20 cellular contexts compared by ENCODE assay signal in genomic region chr9:86181379-86182315, GRCh38.
A peak's percentile ranks its signal among the peaks of the same experiment; 100 is the strongest.
DNase-seq lines count a peak whose midpoint lies in the region; ATAC-seq, FAIRE-seq and TF ChIP-seq lines count a peak whose summit lies in the region.
"Had no signal": no experiment of that assay in that cellular context is flagged by ENCODE, and none has a peak within 500 bp of the region (broad histone marks: within the 10 kb centered on the region; RNA-seq: fewer than 3 reads in every experiment).

No MANE protein-coding gene starts in this region.

- CTCF ChIA-PET in activated naive CD4-positive, alpha-beta T cell treated with anti-CD3 and anti-CD28 coated beads, Interleukin-2, amount 10 ng/mL, durations not matched to agents 7 days and 5 days (lab: Charles Lee), result no interaction called here
- CTCF ChIA-PET in CD8-positive, alpha-beta memory T cell (lab: Charles Lee), result no interaction called here

- H3K27me3 ChIP-seq in H7 (ENCODE audit: control insufficient read depth, insufficient read depth, low read length), result no peaks in the 10 kb centered on the region; the same call in 1 of the 2 replicates
- H3K27me3 ChIP-seq in MG63, result no peaks in the 10 kb centered on the region
- no peaks in the 10 kb centered on the region for H3K27me3 ChIP-seq in bronchial epithelial cell (ENCODE audit: control insufficient read depth, insufficient read depth, low read length)
- no peaks in the 10 kb centered on the region for H3K27me3 ChIP-seq in left lung
- no peaks in the 10 kb centered on the region for H3K27me3 ChIP-seq in CD8-positive, alpha-beta memory T cell (ENCODE audit: insufficient read depth, low read length, poor library complexity, severe bottlenecking)
- H3K27me3 ChIP-seq: SJCRH30 had no signal

- intact Hi-C loops in left lung (cut with DNase I), result no loop called here

- H3K27ac ChIP-seq in left lung, result no peak overlapping the region
- no peak overlapping the region for H3K27ac ChIP-seq in CD8-positive, alpha-beta memory T cell (ENCODE audit: low read depth, low read length)
- H3K27ac ChIP-seq: SJCRH30 had no signal

- no peak overlapping the region for H3K4me3 Mint-ChIP-seq in activated naive CD4-positive, alpha-beta T cell treated with anti-CD3 and anti-CD28 coated beads, Interleukin-2, amount 10 ng/mL, durations not matched to agents 7 days and 5 days
- H3K4me3 Mint-ChIP-seq in CD8-positive, alpha-beta memory T cell, result no peak overlapping the region
- H3K4me3 Mint-ChIP-seq: CD4-positive, CD25-positive, alpha-beta regulatory T cell had no signal

- peaks cover 4% of the 10 kb centered on the region for H3K27me3 Mint-ChIP-seq in activated naive CD4-positive, alpha-beta T cell treated with anti-CD3 and anti-CD28 coated beads, Interleukin-2, amount 10 ng/mL, durations not matched to agents 7 days and 5 days
- peaks cover 4 to 15% of the 10 kb centered on the region in 2 donors for H3K27me3 Mint-ChIP-seq in CD8-positive, alpha-beta memory T cell

- H3K36me3 Mint-ChIP-seq in activated naive CD4-positive, alpha-beta T cell treated with anti-CD3 and anti-CD28 coated beads, Interleukin-2, amount 10 ng/mL, durations not matched to agents 7 days and 5 days, result no peaks in the 10 kb centered on the region
- peaks cover 0 to 5% (median 0%) of the 10 kb centered on the region in 3 donors for H3K36me3 Mint-ChIP-seq in CD8-positive, alpha-beta memory T cell
- H3K36me3 Mint-ChIP-seq: CD4-positive, CD25-positive, alpha-beta regulatory T cell had no signal

- POLR2A ChIA-PET in CD8-positive, alpha-beta memory T cell (lab: Charles Lee), result no interaction called here

- H3K4me1 ChIP-seq in left lung, result no peaks in the 10 kb centered on the region
- no peaks in the 10 kb centered on the region for H3K4me1 ChIP-seq in CD8-positive, alpha-beta memory T cell (ENCODE audit: insufficient read depth, low read length)

- no peaks in the 10 kb centered on the region for H3K4me1 Mint-ChIP-seq in activated naive CD4-positive, alpha-beta T cell treated with anti-CD3 and anti-CD28 coated beads, Interleukin-2, amount 10 ng/mL, durations not matched to agents 7 days and 5 days
- H3K4me1 Mint-ChIP-seq in CD8-positive, alpha-beta memory T cell, result no peaks in the 10 kb centered on the region
- H3K4me1 Mint-ChIP-seq: CD4-positive, CD25-positive, alpha-beta regulatory T cell had no signal

- no peaks in the 10 kb centered on the region for H3K9me3 Mint-ChIP-seq in activated naive CD4-positive, alpha-beta T cell treated with anti-CD3 and anti-CD28 coated beads, Interleukin-2, amount 10 ng/mL, durations not matched to agents 7 days and 5 days
- H3K9me3 Mint-ChIP-seq in CD8-positive, alpha-beta memory T cell, result peaks cover 0 to 2% (median 0%) of the 10 kb centered on the region in 5 donors

- H3K27ac Mint-ChIP-seq in activated naive CD4-positive, alpha-beta T cell treated with anti-CD3 and anti-CD28 coated beads, Interleukin-2, amount 10 ng/mL, durations not matched to agents 7 days and 5 days, result no peak overlapping the region
- no peak overlapping the region for H3K27ac Mint-ChIP-seq in CD8-positive, alpha-beta memory T cell
- H3K27ac Mint-ChIP-seq: CD4-positive, CD25-positive, alpha-beta regulatory T cell had no signal

- H3K36me3 ChIP-seq in H7 (replicated peaks; ENCODE audit: control insufficient read depth, insufficient read depth, low read length) (no peaks in the 10 kb centered on the region), MG63 (no peaks in the 10 kb centered on the region), bronchial epithelial cell (ENCODE audit: control insufficient read depth, insufficient read depth, low read length) (no peaks in the 10 kb centered on the region), left lung (no peaks in the 10 kb centered on the region)
- no peaks in the 10 kb centered on the region for H3K36me3 ChIP-seq in CD8-positive, alpha-beta memory T cell (ENCODE audit: insufficient read depth, low read length)
- H3K36me3 ChIP-seq: SJCRH30 had no signal

- ATAC-seq in left lung (peak; percentile 41), GM19351 (IDR thresholded peaks at IDR 0.05; ENCODE audit: unreplicated experiment) (no peak)

- DNase-seq in H7 (peak; percentile 33), MG63 (peak; percentile 6), bronchial epithelial cell (ENCODE audit: low read depth) (peak; percentile 65), left lung (no peak), SIG-M5 treated with dmso at 0.1 percent for 504 hours (lab: John Stamatoyannopoulos, UW; ENCODE audit: unreplicated experiment) (no peak)
- DNase-seq in activated naive CD4-positive, alpha-beta T cell treated with anti-CD3 and anti-CD28 coated beads, Interleukin-2, amount 10 ng/mL, durations not matched to agents 7 days and 5 days, result no peak
- no peak for DNase-seq in CD8-positive, alpha-beta memory T cell
- DNase-seq: Calu3; CD4-positive, CD25-positive, alpha-beta regulatory T cell; DMS79; GDM1; GOT3; NCI-H1092 treated with DMSO at 0.1 percent for 48 hours; NCI-H1694; NCI-H446; NCI-H748 treated with DMSO at 0.1 percent for 48 hours; SJCRH30 had no signal

- H3K9me3 ChIP-seq in MG63 (no peaks in the 10 kb centered on the region), left lung (no peaks in the 10 kb centered on the region)
- H3K9me3 ChIP-seq in CD8-positive, alpha-beta memory T cell (ENCODE audit: low read length), result no peaks in the 10 kb centered on the region
- H3K9me3 ChIP-seq: SJCRH30 had no signal

- H3K4me3 ChIP-seq in H7 (ENCODE audit: insufficient read depth, low read depth, low read length) (no peak overlapping the region), MG63 (no peak overlapping the region), bronchial epithelial cell (ENCODE audit: low read depth, low read length) (no peak overlapping the region), left lung (no peak overlapping the region)
- H3K4me3 ChIP-seq in CD8-positive, alpha-beta memory T cell (ENCODE audit: low read length), result no peak overlapping the region
- H3K4me3 ChIP-seq: SJCRH30 had no signal

- FAIRE-seq in bronchial epithelial cell (lab: Jason Lieb, UNC), result no peak
- FAIRE-seq: GM12892, RCC 7860 had no signal

- no peak for TF ChIP-seq CTCF in bronchial epithelial cell (IDR thresholded peaks at IDR 0.05; ENCODE audit: insufficient read depth, low read length, severe bottlenecking)
- no peak for TF ChIP-seq CTCF in left lung (IDR thresholded peaks at IDR 0.05)

Comparison
In these comparisons a context has a peak if more than half of its experiments do, and no peak if none do; other contexts are left out.
1. DNase-seq: peak in H7 (single experiment), MG63 (single experiment) and bronchial epithelial cell (single experiment); none in left lung (0 of 2), activated naive CD4-positive, alpha-beta T cell treated with anti-CD3 and anti-CD28 coated beads, Interleukin-2, amount 10 ng/mL, durations not matched to agents 7 days and 5 days (single experiment), SIG-M5 treated with dmso at 0.1 percent for 504 hours (single experiment) and CD8-positive, alpha-beta memory T cell (0 of 5).